16 cellular contexts compared by ENCODE assay signal in the genomic region with DNA sequence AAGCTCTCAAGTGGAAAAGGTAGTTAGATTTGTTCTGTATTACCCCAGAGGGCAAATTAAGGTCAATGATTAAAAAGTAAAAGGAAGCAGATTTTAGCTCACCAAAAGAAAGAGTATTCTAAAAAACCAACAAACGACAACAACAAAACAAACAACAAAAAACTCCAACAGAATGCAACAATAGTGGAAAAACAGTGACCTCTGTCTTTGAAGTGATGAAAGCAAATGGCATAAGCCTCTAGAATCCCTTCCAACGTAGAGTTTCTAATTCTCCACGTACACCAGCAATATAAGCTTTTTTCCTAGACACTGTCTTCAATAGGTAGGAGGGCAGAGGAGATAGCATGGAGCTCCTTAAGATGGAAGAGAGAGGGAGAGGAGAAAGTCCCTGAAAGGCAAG.
DNase-seq lines count a peak whose midpoint lies in the region; ATAC-seq, FAIRE-seq and TF ChIP-seq lines count a peak whose summit lies in the region.
"Had no signal": no experiment of that assay in that cellular context is flagged by ENCODE, and none has a peak within 500 bp of the region (broad histone marks: within the 10 kb centered on the region; RNA-seq: fewer than 3 reads in every experiment).

No MANE protein-coding gene starts in this region.

- ATAC-seq in GM12878 (no peak), GM18867 (IDR thresholded peaks at IDR 0.05; ENCODE audit: unreplicated experiment) (no peak)
- ATAC-seq: A549 had no signal

- peaks cover 3% of the 10 kb centered on the region for H3K27me3 Mint-ChIP-seq in endodermal cell (ENCODE audit: insufficient read depth)
- H3K27me3 Mint-ChIP-seq in nephron (ENCODE audit: low read depth): no peaks in the 10 kb centered on the region
- no peaks in the 10 kb centered on the region for H3K27me3 Mint-ChIP-seq in activated CD4-positive, alpha-beta memory T cell treated with anti-CD3 and anti-CD28 coated beads for 36 hours
- H3K27me3 Mint-ChIP-seq: CD8-positive, alpha-beta memory T cell had no signal

- in situ Hi-C loops in GM12878 (cut with MboI): no loop called here

- H3K4me3 Mint-ChIP-seq in endodermal cell (no peak overlapping the region), nephron (peak overlapping the region in 1 of 3 experiments; percentile 46)
- no peak overlapping the region for H3K4me3 Mint-ChIP-seq in activated CD4-positive, alpha-beta memory T cell treated with anti-CD3 and anti-CD28 coated beads for 36 hours
- H3K4me3 Mint-ChIP-seq: CD14-positive monocyte; CD8-positive, alpha-beta memory T cell had no signal

- no peaks in the 10 kb centered on the region for H4K20me1 ChIP-seq in GM12878 (ENCODE audit: control insufficient read depth, insufficient read depth)

- H3K27ac ChIP-seq in GM12878 (ENCODE audit: control insufficient read depth, insufficient read depth) (no peak overlapping the region), endodermal cell (ENCODE audit: low read depth, low read length) (no peak overlapping the region)
- H3K27ac ChIP-seq: A549 had no signal

- TF ChIP-seq RAD21 in GM12878 (IDR thresholded peaks at IDR 0.05; ENCODE audit: insufficient read depth, low read depth, low read length): peak; percentile 31; the same call in 1 of the 2 replicates

- RAD21 ChIA-PET in GM12878 (lab: Charles Lee; ENCODE audit: unreplicated experiment): no interaction called here

- SMC1A ChIA-PET in GM12878 (lab: Charles Lee; ENCODE audit: uncharacterized antibody, unreplicated experiment): interaction anchor here (1.7 kb wide), 2 partner anchors 8 to 142 kb away, joined by 4 read pairs; no protein-coding TSS in a partner anchor

- CTCF ChIA-PET in GM12878 (lab: Yijun Ruan, JAX): no interaction called here
- CTCF ChIA-PET in activated CD4-positive, alpha-beta memory T cell treated with anti-CD3 and anti-CD28 coated beads for 36 hours (lab: Charles Lee): no interaction called here

- no peaks in the 10 kb centered on the region for H3K4me1 ChIP-seq in GM12878 (ENCODE audit: control insufficient read depth, insufficient read depth, low read length)
- H3K4me1 ChIP-seq in endodermal cell (ENCODE audit: control insufficient read depth, insufficient read depth, low read length): peaks cover 6% of the 10 kb centered on the region
- H3K4me1 ChIP-seq: A549, BE2C, Caco-2 had no signal

- H3K4me3 ChIP-seq in GM12878 (no peak overlapping the region), endodermal cell (ENCODE audit: low read length) (no peak overlapping the region)
- H3K4me3 ChIP-seq: A549 had no signal

- H2AFZ ChIP-seq in GM12878 (ENCODE audit: control insufficient read depth, low read depth, low read length): no peak overlapping the region

- no peaks in the 10 kb centered on the region for H3K9me3 ChIP-seq in GM12878 (replicated peaks; ENCODE audit: control insufficient read depth, insufficient read depth, low read length)
- no peaks in the 10 kb centered on the region for H3K9me3 ChIP-seq in endodermal cell (ENCODE audit: control insufficient read depth, low read length)
- H3K9me3 ChIP-seq: A549, BE2C, Caco-2 had no signal

- no TSS peak for BruUV-seq in GM12878 (replicated peaks; lab: Mats Ljungman, UMichigan)

- H3K36me3 ChIP-seq in GM12878 (ENCODE audit: control insufficient read depth in 2 of 2, insufficient read depth in 2 of 2, low read length in 1 of 2) (no peaks in the 10 kb centered on the region), endodermal cell (ENCODE audit: control insufficient read depth, insufficient read depth, low read length) (no peaks in the 10 kb centered on the region)
- H3K36me3 ChIP-seq: BE2C had no signal

- no peak for FAIRE-seq in GM12878 (lab: Jason Lieb, UNC)
- FAIRE-seq: A549 had no signal

- H3K4me2 ChIP-seq in GM12878 (ENCODE audit: control insufficient read depth, insufficient read depth): no peak overlapping the region
- H3K4me2 ChIP-seq: A549 had no signal

- 33% methylated on average over 3 of the region's 3 CpGs for WGBS in GM12878 (ENCODE audit: insufficient coverage, insufficient replicate concordance, low lambda C conversion rate, missing lambda C conversion rate)
- WGBS in endodermal cell (ENCODE audit: insufficient coverage in 1 of 2, insufficient read length in 1 of 2), 2 experiments: 88% methylated on average over 3 of the region's 3 CpGs; no CpG with 5 or more reads in 1 of the 2 experiments

- no peak for TF ChIP-seq POLR2A in GM12878 (IDR thresholded peaks at IDR 0.05; ENCODE audit: low read depth, low read length)

- no peak for TF ChIP-seq EP300 in GM12878 (IDR thresholded peaks at IDR 0.05; ENCODE audit: borderline replicate concordance in 1 of 2, control insufficient read depth in 1 of 2, low read depth in 2 of 2, low read length in 2 of 2)

- TF ChIP-seq CTCF in GM12878 (IDR thresholded peaks at IDR 0.05 in 2 of 3, conservative IDR thresholded peaks at IDR 0.05 in 1 of 3; ENCODE audit: control insufficient read depth in 2 of 3, extremely low read depth in 1 of 3, insufficient read depth in 1 of 3, low read depth in 3 of 3, low read length in 3 of 3): peak in 1 of 3 experiments; percentile 20; a peak in 1 of 6 replicates
- TF ChIP-seq CTCF in endodermal cell (conservative IDR thresholded peaks at IDR 0.05): peak; percentile 24
- TF ChIP-seq CTCF in nephron (IDR thresholded peaks at IDR 0.05; ENCODE audit: unreplicated experiment in 3 of 3): no peak

- peaks cover 10% of the 10 kb centered on the region for H3K4me1 Mint-ChIP-seq in endodermal cell
- peaks cover 45% of the 10 kb centered on the region for H3K4me1 Mint-ChIP-seq in nephron
- peaks cover 4% of the 10 kb centered on the region for H3K4me1 Mint-ChIP-seq in activated CD4-positive, alpha-beta memory T cell treated with anti-CD3 and anti-CD28 coated beads for 36 hours (ENCODE audit: low read depth)
- H3K4me1 Mint-ChIP-seq: CD14-positive monocyte; CD8-positive, alpha-beta memory T cell had no signal

- intact Hi-C loops in GM12878 (cut with micrococcal nuclease; ENCODE audit: unreplicated experiment): no loop called here
- intact Hi-C loops in activated CD4-positive, alpha-beta memory T cell treated with anti-CD3 and anti-CD28 coated beads for 36 hours (cut with micrococcal nuclease): no loop called here

- H3K36me3 Mint-ChIP-seq in endodermal cell (ENCODE audit: low read depth) (no peaks in the 10 kb centered on the region), nephron (ENCODE audit: low read depth) (no peaks in the 10 kb centered on the region)
- H3K36me3 Mint-ChIP-seq in activated CD4-positive, alpha-beta memory T cell treated with anti-CD3 and anti-CD28 coated beads for 36 hours: no peaks in the 10 kb centered on the region
- H3K36me3 Mint-ChIP-seq: CD14-positive monocyte; CD8-positive, alpha-beta memory T cell had no signal

- no peak overlapping the region for H3K27ac Mint-ChIP-seq in endodermal cell
- peak overlapping the region; percentile 24 to 89 (median 77) for H3K27ac Mint-ChIP-seq in nephron
- H3K27ac Mint-ChIP-seq in activated CD4-positive, alpha-beta memory T cell treated with anti-CD3 and anti-CD28 coated beads for 36 hours: no peak overlapping the region
- H3K27ac Mint-ChIP-seq: CD14-positive monocyte; CD8-positive, alpha-beta memory T cell had no signal

- H3K27me3 ChIP-seq in GM12878 (replicated peaks in 1 of 2; ENCODE audit: control insufficient read depth in 2 of 2, insufficient read depth in 2 of 2, low read length in 1 of 2): no peaks in the 10 kb centered on the region
- H3K27me3 ChIP-seq in endodermal cell (ENCODE audit: control insufficient read depth, insufficient read depth, low read length, poor library complexity, severe bottlenecking): no peaks in the 10 kb centered on the region
- H3K27me3 ChIP-seq: BE2C had no signal

- no peaks in the 10 kb centered on the region for H3K9me3 Mint-ChIP-seq in endodermal cell
- no peaks in the 10 kb centered on the region for H3K9me3 Mint-ChIP-seq in nephron
- H3K9me3 Mint-ChIP-seq in activated CD4-positive, alpha-beta memory T cell treated with anti-CD3 and anti-CD28 coated beads for 36 hours: no peaks in the 10 kb centered on the region

- no peaks in the 10 kb centered on the region for H3K79me2 ChIP-seq in GM12878 (ENCODE audit: control insufficient read depth, insufficient read depth, low read length)

- DNase-seq in GM12878 (ENCODE audit: low read depth, low spot score) (no peak), endodermal cell (no peak), RKO (ENCODE audit: low spot score) (no peak), NCI-H2227 (lab: John Stamatoyannopoulos, UW; ENCODE audit: unreplicated experiment) (no peak)
- no peak for DNase-seq in activated CD4-positive, alpha-beta memory T cell treated with anti-CD3 and anti-CD28 coated beads for 36 hours
- DNase-seq: BE2C; Caco-2; CD8-positive, alpha-beta memory T cell; DND-41; GDM1; H7; IMR-90 had no signal

- POLR2A ChIA-PET in GM12878 (lab: Charles Lee): no interaction called here
- POLR2A ChIA-PET in activated CD4-positive, alpha-beta memory T cell treated with anti-CD3 and anti-CD28 coated beads for 36 hours (lab: Charles Lee): no interaction called here

- H3K9ac ChIP-seq in GM12878 (ENCODE audit: control insufficient read depth, insufficient read depth, low read length) (no peak overlapping the region), endodermal cell (ENCODE audit: extremely low read depth, low read length, poor library complexity, severe bottlenecking) (no peak overlapping the region)

TF ChIP-seq in GM12878, 131 proteins besides CTCF, POLR2A, EP300 and RAD21 (continues in another document):
- TF ChIP-seq, protein P1, sequence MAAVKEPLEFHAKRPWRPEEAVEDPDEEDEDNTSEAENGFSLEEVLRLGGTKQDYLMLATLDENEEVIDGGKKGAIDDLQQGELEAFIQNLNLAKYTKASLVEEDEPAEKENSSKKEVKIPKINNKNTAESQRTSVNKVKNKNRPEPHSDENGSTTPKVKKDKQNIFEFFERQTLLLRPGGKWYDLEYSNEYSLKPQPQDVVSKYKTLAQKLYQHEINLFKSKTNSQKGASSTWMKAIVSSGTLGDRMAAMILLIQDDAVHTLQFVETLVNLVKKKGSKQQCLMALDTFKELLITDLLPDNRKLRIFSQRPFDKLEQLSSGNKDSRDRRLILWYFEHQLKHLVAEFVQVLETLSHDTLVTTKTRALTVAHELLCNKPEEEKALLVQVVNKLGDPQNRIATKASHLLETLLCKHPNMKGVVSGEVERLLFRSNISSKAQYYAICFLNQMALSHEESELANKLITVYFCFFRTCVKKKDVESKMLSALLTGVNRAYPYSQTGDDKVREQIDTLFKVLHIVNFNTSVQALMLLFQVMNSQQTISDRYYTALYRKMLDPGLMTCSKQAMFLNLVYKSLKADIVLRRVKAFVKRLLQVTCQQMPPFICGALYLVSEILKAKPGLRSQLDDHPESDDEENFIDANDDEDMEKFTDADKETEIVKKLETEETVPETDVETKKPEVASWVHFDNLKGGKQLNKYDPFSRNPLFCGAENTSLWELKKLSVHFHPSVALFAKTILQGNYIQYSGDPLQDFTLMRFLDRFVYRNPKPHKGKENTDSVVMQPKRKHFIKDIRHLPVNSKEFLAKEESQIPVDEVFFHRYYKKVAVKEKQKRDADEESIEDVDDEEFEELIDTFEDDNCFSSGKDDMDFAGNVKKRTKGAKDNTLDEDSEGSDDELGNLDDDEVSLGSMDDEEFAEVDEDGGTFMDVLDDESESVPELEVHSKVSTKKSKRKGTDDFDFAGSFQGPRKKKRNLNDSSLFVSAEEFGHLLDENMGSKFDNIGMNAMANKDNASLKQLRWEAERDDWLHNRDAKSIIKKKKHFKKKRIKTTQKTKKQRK (IDR thresholded peaks at IDR 0.05; ENCODE audit: low read depth, low read length): no peak

Comparison
In these comparisons a context has a peak if more than half of its experiments do, and no peak if none do; other contexts are left out.
1. H3K27ac Mint-ChIP-seq: peak in nephron (3 of 3); none in endodermal cell (single experiment) and activated CD4-positive, alpha-beta memory T cell treated with anti-CD3 and anti-CD28 coated beads for 36 hours (single experiment).